ENCODE assay signal across 9 cellular contexts in the genomic region with DNA sequence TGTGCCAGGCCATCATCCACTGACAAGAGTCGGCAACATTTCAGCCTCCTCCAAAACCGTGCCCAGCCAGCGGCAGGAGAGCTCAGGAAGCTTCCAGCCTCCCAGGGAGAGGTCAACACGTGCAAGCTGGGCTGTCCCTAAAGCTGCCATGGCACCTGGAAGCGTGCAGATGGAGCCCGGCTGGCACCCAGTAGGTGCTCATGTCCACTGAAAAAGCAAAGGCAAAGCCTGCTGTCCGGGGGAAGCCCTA. TPM values are rescaled to one million over a fixed set of nuclear protein-coding genes. Genes with fewer than 3 reads are reported as not detected.
DNase-seq lines count a peak whose midpoint lies in the region; ATAC-seq, FAIRE-seq and TF ChIP-seq lines count a peak whose summit lies in the region.
"Had no signal": no experiment of that assay in that cellular context is flagged by ENCODE, and none has a peak within 500 bp of the region (broad histone marks: within the 10 kb centered on the region; RNA-seq: fewer than 3 reads in every experiment).

No MANE protein-coding gene starts in this region.

- H3K9me3 ChIP-seq in left lung = no peaks in the 10 kb centered on the region
- no peaks in the 10 kb centered on the region for H3K9me3 ChIP-seq in thyroid gland

- H3K4me3 Mint-ChIP-seq in activated CD4-positive, alpha-beta T cell treated with anti-CD3 and anti-CD28 coated beads, Interleukin-2, amount 10 ng/mL, durations not matched to agents 24 days and 14 days = peak overlapping the region; percentile 28

- ATAC-seq in left lung (no peak), HG03521 (IDR thresholded peaks at IDR 0.05; ENCODE audit: unreplicated experiment) (no peak)

- H3K4me1 Mint-ChIP-seq in activated CD4-positive, alpha-beta T cell treated with anti-CD3 and anti-CD28 coated beads, Interleukin-2, amount 10 ng/mL, durations not matched to agents 24 days and 14 days = peaks cover 20% of the 10 kb centered on the region

- H3K4me3 ChIP-seq in astrocyte of the spinal cord (ENCODE audit: low read depth, low read length) = peak overlapping the region; percentile 67
- peak overlapping the region; percentile 53 to 58 for H3K4me3 ChIP-seq in left lung
- H3K4me3 ChIP-seq in thyroid gland (replicated peaks in 1 of 3) = peak overlapping the region in 1 of 3 donors; percentile 70

- H3K27ac Mint-ChIP-seq in activated CD4-positive, alpha-beta T cell treated with anti-CD3 and anti-CD28 coated beads, Interleukin-2, amount 10 ng/mL, durations not matched to agents 24 days and 14 days = no peak overlapping the region

- DNase-seq in activated CD4-positive, alpha-beta T cell treated with anti-CD3 and anti-CD28 coated beads, Interleukin-2, amount 10 ng/mL, durations not matched to agents 24 days and 14 days = no peak
- no peak for DNase-seq in activated CD4-positive, alpha-beta T cell treated with anti-CD3 and anti-CD28 coated beads, Interleukin-2, amount 50 U/mL, for 4 hours
- DNase-seq in astrocyte of the spinal cord (ENCODE audit: low read depth, low spot score) = no peak
- no peak for DNase-seq in left lung
- DNase-seq in thyroid gland = peak; percentile 46 to 53
- no peak for DNase-seq in urothelium cell line (ENCODE audit: low spot score)
- DNase-seq in GM10266 (ENCODE audit: extremely low spot score) = no peak

- H3K36me3 ChIP-seq in left lung (no peaks in the 10 kb centered on the region), thyroid gland (no peaks in the 10 kb centered on the region)

- intact Hi-C loops in activated CD4-positive, alpha-beta T cell treated with anti-CD3 and anti-CD28 coated beads, Interleukin-2, amount 10 ng/mL, durations not matched to agents 24 days and 14 days (cut with micrococcal nuclease) = loop anchor here (5.0 kb wide), 1 partner anchor 89 kb away; a partner anchor contains a TSS
- intact Hi-C loops in left lung (cut with DNase I) (no loop called here), thyroid gland (cut with DNase I) (loop anchor here (5.0 to 10.0 kb wide), 2 partner anchors 44 to 307 kb away; no protein-coding TSS in a partner anchor)

- WGBS in thyroid gland, 2 donors = 14 to 23% methylated on average over 5 of the region's 7 CpGs

- no peak for FAIRE-seq in urothelium cell line (lab: Jason Lieb, UNC)

- TF ChIP-seq CTCF in astrocyte of the spinal cord (IDR thresholded peaks at IDR 0.05; ENCODE audit: low read depth, low read length) (no peak), left lung (IDR thresholded peaks at IDR 0.05) (no peak), thyroid gland (IDR thresholded peaks at IDR 0.05) (no peak), GM10266 (IDR thresholded peaks at IDR 0.05; ENCODE audit: control insufficient read depth, insufficient read depth, low read depth, missing control alignments) (no peak)

- peaks cover 1% of the 10 kb centered on the region for H3K36me3 Mint-ChIP-seq in activated CD4-positive, alpha-beta T cell treated with anti-CD3 and anti-CD28 coated beads, Interleukin-2, amount 10 ng/mL, durations not matched to agents 24 days and 14 days (ENCODE audit: low read depth)

- in situ Hi-C loops in astrocyte of the spinal cord (cut with HindIII; ENCODE audit: low sequenced_read_pairs) = no loop called here

- TF ChIP-seq POLR2A in thyroid gland (IDR thresholded peaks at IDR 0.05) = no peak

- H3K27ac ChIP-seq in left lung (peak overlapping the region; percentile 70 to 76), thyroid gland (peak overlapping the region; percentile 79 to 94 (median 92))

- H3K27me3 ChIP-seq in left lung (peaks cover 0 to 34% of the 10 kb centered on the region in 2 donors), thyroid gland (no peaks in the 10 kb centered on the region)

- no peaks in the 10 kb centered on the region for H3K9me3 Mint-ChIP-seq in activated CD4-positive, alpha-beta T cell treated with anti-CD3 and anti-CD28 coated beads, Interleukin-2, amount 10 ng/mL, durations not matched to agents 24 days and 14 days

- H3K27me3 Mint-ChIP-seq in activated CD4-positive, alpha-beta T cell treated with anti-CD3 and anti-CD28 coated beads, Interleukin-2, amount 10 ng/mL, durations not matched to agents 24 days and 14 days = peaks cover 30% of the 10 kb centered on the region

- H3K4me1 ChIP-seq in left lung (peaks cover 24 to 69% of the 10 kb centered on the region in 2 donors), thyroid gland (peaks cover 55 to 76% of the 10 kb centered on the region in 2 donors)

RNA-seq across cellular contexts. Expression of a gene that starts 14.4 kb away (rescaled TPM):
- total RNA-seq in activated CD4-positive, alpha-beta T cell treated with anti-CD3 and anti-CD28 coated beads, Interleukin-2, amount 10 ng/mL, durations not matched to agents 24 days and 14 days = not detected in 2 replicates
- total RNA-seq in left lung = under 1 TPM; 0.29 to 0.60 TPM
- total RNA-seq in thyroid gland = 1 to 10 TPM in 2 of 4 donors, under 1 TPM in 2; 0.45 to 2.5 (median 1.1) TPM
- total RNA-seq: HT1080 had no signal

Comparison
In these comparisons a context has a peak if more than half of its experiments do, and no peak if none do; other contexts are left out.
1. DNase-seq: peak in thyroid gland (2 of 2); none in activated CD4-positive, alpha-beta T cell treated with anti-CD3 and anti-CD28 coated beads, Interleukin-2, amount 10 ng/mL, durations not matched to agents 24 days and 14 days (single experiment), activated CD4-positive, alpha-beta T cell treated with anti-CD3 and anti-CD28 coated beads, Interleukin-2, amount 50 U/mL, for 4 hours (0 of 2), astrocyte of the spinal cord (single experiment), left lung (0 of 2), urothelium cell line (single experiment) and GM10266 (single experiment).
2. intact Hi-C loops: an anchor here in activated CD4-positive, alpha-beta T cell treated with anti-CD3 and anti-CD28 coated beads, Interleukin-2, amount 10 ng/mL, durations not matched to agents 24 days and 14 days (5.0 kb wide) and thyroid gland (5.0 to 10.0 kb wide); none called in left lung.